21 cellular contexts compared by ENCODE assay signal in genomic region chr21:27261676-27262075, GRCh38.
"Had no signal": no experiment of that assay in that cellular context is flagged by ENCODE, and none has a peak within 500 bp of the region (broad histone marks: within the 10 kb centered on the region; RNA-seq: fewer than 3 reads in every experiment).

No MANE protein-coding gene starts in this region.

- H3K4me3 ChIP-seq: left ventricle myocardium inferior, ovary, psoas muscle, stomach, transverse colon had no signal

- H3K4me1 ChIP-seq: left ventricle myocardium inferior, psoas muscle, stomach, transverse colon had no signal

- H3K9me3 ChIP-seq: neutrophil, ovary, psoas muscle, stomach, transverse colon had no signal

- DNase-seq: activated CD4-positive, alpha-beta T cell treated with anti-CD3 and anti-CD28 coated beads, Interleukin-2, amount 50 U/mL, for 4 hours; activated CD8-positive, alpha-beta memory T cell treated with anti-CD3 and anti-CD28 coated beads for 24 hours; activated CD8-positive, alpha-beta memory T cell treated with anti-CD3 and anti-CD28 coated beads, Interleukin-2, amount 50 U/mL, for 4 hours; activated naive CD4-positive, alpha-beta T cell; activated naive CD8-positive, alpha-beta T cell treated with anti-CD3 and anti-CD28 coated beads for 36 hours; activated T-cell treated with anti-CD3 and anti-CD28 coated beads, Interleukin-2, amount 50 U/mL, for 24 hours; amygdala; cerebellar nuclear complex; cortex of kidney; erythroblast; left ventricle myocardium inferior; ovary; psoas muscle; right cardiac atrium; stimulated activated CD4-positive, alpha-beta T cell treated with anti-CD3 and anti-CD28 coated beads, Interleukin-1b, Interleukin-23, amount 100 ng/mL, for 48 hours; stomach; T-helper 1 cell; transverse colon had no signal

- H3K27me3 ChIP-seq: neutrophil, ovary, stomach, transverse colon had no signal

- H3K36me3 ChIP-seq: left ventricle myocardium inferior, neutrophil, ovary, stomach, transverse colon had no signal

- H3K27ac ChIP-seq: left ventricle myocardium inferior, neutrophil, ovary, psoas muscle, stomach, transverse colon had no signal

- ATAC-seq: activated T-helper 17 cell treated with anti-CD3 and anti-CD28 coated beads, Interleukin-2, amount 50 U/mL, for 72 hours; psoas muscle; right cardiac atrium; WTC11 had no signal
